Comparison of ENCODE assay signal across 8 cellular contexts in genomic region chr6:28587011-28587745, GRCh38.
A peak's percentile ranks its signal among the peaks of the same experiment; 100 is the strongest.
DNase-seq lines count a peak whose midpoint lies in the region; ATAC-seq and TF ChIP-seq lines count a peak whose summit lies in the region.

No MANE protein-coding gene starts in this region.

- peaks cover 23% of the 10 kb centered on the region for H3K9me3 Mint-ChIP-seq in activated naive CD4-positive, alpha-beta T cell treated with anti-CD3 and anti-CD28 coated beads, Interleukin-2, amount 50 U/mL, for 24 hours

- peak overlapping the region; percentile 89 for H3K4me3 Mint-ChIP-seq in activated naive CD4-positive, alpha-beta T cell treated with anti-CD3 and anti-CD28 coated beads, Interleukin-2, amount 50 U/mL, for 24 hours

- H4K20me1 ChIP-seq in BLaER1 treated with 17β-estradiol and CSF1 and Interleukin-3, amounts not matched to agents 10 nM and 100 nM = no peaks in the 10 kb centered on the region

- H3K27ac ChIP-seq in BLaER1 treated with 17β-estradiol and CSF1 and Interleukin-3, amounts not matched to agents 10 nM and 100 nM = no peak overlapping the region
- H3K27ac ChIP-seq in RWPE2 (ENCODE audit: poor library complexity, severe bottlenecking) = peak overlapping the region; percentile 73

- no peak overlapping the region for H3K4me3 ChIP-seq in BLaER1 treated with 17β-estradiol and CSF1 and Interleukin-3, amounts not matched to agents 10 nM and 100 nM
- peak overlapping the region; percentile 63 for H3K4me3 ChIP-seq in RWPE2 (ENCODE audit: severe bottlenecking)

- peak overlapping the region; percentile 44 for H3K27ac Mint-ChIP-seq in activated naive CD4-positive, alpha-beta T cell treated with anti-CD3 and anti-CD28 coated beads, Interleukin-2, amount 50 U/mL, for 24 hours

- peaks cover 0 to 24% (median 13%) of the 10 kb centered on the region in 11 experiments; a peak in 13 of 22 replicates for H3K9me3 ChIP-seq in BLaER1 treated with 17β-estradiol and CSF1 and Interleukin-3, amounts not matched to agents 10 nM and 100 nM (replicated peaks in 1 of 11)
- no peaks in the 10 kb centered on the region for H3K9me3 ChIP-seq in RWPE2 (ENCODE audit: severe bottlenecking)

- H3K36me3 ChIP-seq in BLaER1 treated with 17β-estradiol and CSF1 and Interleukin-3, amounts not matched to agents 10 nM and 100 nM = no peaks in the 10 kb centered on the region
- 0 out of 2 replicates have a peak, but pooled peaks cover 3% of the 10 kb centered on the region for H3K36me3 ChIP-seq in RWPE2 (ENCODE audit: low read depth)

- no peak overlapping the region for H3K9ac ChIP-seq in BLaER1 treated with 17β-estradiol and CSF1 and Interleukin-3, amounts not matched to agents 10 nM and 100 nM

- H3K27me3 Mint-ChIP-seq in activated naive CD4-positive, alpha-beta T cell treated with anti-CD3 and anti-CD28 coated beads, Interleukin-2, amount 50 U/mL, for 24 hours = peaks cover 66% of the 10 kb centered on the region

- ATAC-seq in GM19397 (IDR thresholded peaks at IDR 0.05; ENCODE audit: unreplicated experiment) (peak; percentile 78), RWPE2 (ENCODE audit: low read depth) (peak; percentile 80), left ventricle myocardium superior (peak; percentile 96)

- H3K4me1 ChIP-seq in BLaER1 treated with 17β-estradiol and CSF1 and Interleukin-3, amounts not matched to agents 10 nM and 100 nM = peaks cover 0 to 17% (median 11%) of the 10 kb centered on the region in 10 experiments; a peak in 14 of 20 replicates
- peaks cover 22% of the 10 kb centered on the region for H3K4me1 ChIP-seq in RWPE2 (ENCODE audit: insufficient read depth, poor library complexity, severe bottlenecking)

- peak overlapping the region in 8 of 11 experiments; percentile 5 to 22 (median 13); a peak in 9 of 22 replicates for H3K4me2 ChIP-seq in BLaER1 treated with 17β-estradiol and CSF1 and Interleukin-3, amounts not matched to agents 10 nM and 100 nM

- H3K27me3 ChIP-seq in BLaER1 treated with 17β-estradiol and CSF1 and Interleukin-3, amounts not matched to agents 10 nM and 100 nM = peaks cover 43 to 54% (median 47%) of the 10 kb centered on the region in 11 experiments
- no peaks in the 10 kb centered on the region for H3K27me3 ChIP-seq in RWPE2 (ENCODE audit: insufficient read depth, poor library complexity, severe bottlenecking)

- H3K36me3 Mint-ChIP-seq in activated naive CD4-positive, alpha-beta T cell treated with anti-CD3 and anti-CD28 coated beads, Interleukin-2, amount 50 U/mL, for 24 hours = peaks cover 5% of the 10 kb centered on the region

- DNase-seq in HPDE6-E6E7 (ENCODE audit: extremely low spot score) = peak; percentile 87
- peak; percentile 81 for DNase-seq in RWPE2 (ENCODE audit: low spot score)
- peak; percentile 66 for DNase-seq in left ventricle myocardium superior
- DNase-seq in renal cortical epithelial cell (ENCODE audit: low read depth) = peak; percentile 74
- DNase-seq in Kasumi-1 (lab: John Stamatoyannopoulos, UW) = no peak

- TF ChIP-seq CTCF in RWPE2 (IDR thresholded peaks at IDR 0.05; ENCODE audit: poor library complexity, severe bottlenecking) = no peak

- intact Hi-C loops in left ventricle myocardium superior (cut with micrococcal nuclease) = no loop called here

- H3K4me1 Mint-ChIP-seq in activated naive CD4-positive, alpha-beta T cell treated with anti-CD3 and anti-CD28 coated beads, Interleukin-2, amount 50 U/mL, for 24 hours = peaks cover 28% of the 10 kb centered on the region

Comparison
In these comparisons a context has a peak if more than half of its experiments do, and no peak if none do; other contexts are left out.
1. DNase-seq: peak in HPDE6-E6E7 (single experiment), RWPE2 (single experiment), left ventricle myocardium superior (single experiment) and renal cortical epithelial cell (single experiment); none in Kasumi-1 (0 of 2).
2. Peak in every context shown above with its lines, with median percentiles within 50 percentile points of each other: ATAC-seq.